In the genomic region with DNA sequence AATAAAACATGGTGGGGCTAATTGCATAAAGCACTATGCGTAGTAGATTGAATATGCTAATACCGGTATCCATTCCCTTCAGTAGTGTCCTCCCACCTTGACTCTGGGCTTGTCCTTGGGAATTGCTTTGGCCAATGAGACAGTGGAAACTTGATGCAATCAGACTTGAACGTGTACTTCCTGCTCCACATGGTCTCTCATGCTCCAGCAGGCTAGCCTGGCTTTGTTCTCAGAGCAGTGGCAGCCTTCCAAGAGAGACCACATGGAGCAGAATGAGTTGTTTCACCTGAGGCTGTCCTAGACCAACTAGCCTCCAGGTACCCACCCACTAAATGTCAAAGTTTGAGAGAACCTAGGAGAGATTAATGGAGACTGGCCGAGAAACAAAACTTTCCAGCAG, we compare ENCODE assay signal across 27 cellular contexts. TPM values are rescaled to one million over a fixed set of nuclear protein-coding genes. Genes with fewer than 3 reads are reported as not detected.
DNase-seq lines count a peak whose midpoint lies in the region; FAIRE-seq and TF ChIP-seq lines count a peak whose summit lies in the region.
"Had no signal": no experiment of that assay in that cellular context is flagged by ENCODE, and none has a peak within 500 bp of the region (broad histone marks: within the 10 kb centered on the region; RNA-seq: fewer than 3 reads in every experiment).

No MANE protein-coding gene starts in this region.

- H3K9ac ChIP-seq in H1 (replicated peaks in 1 of 4; ENCODE audit: extremely low read depth in 1 of 4, low read depth in 3 of 4, low read length in 3 of 4) (no peak overlapping the region), neuronal stem cell (ENCODE audit: low read depth, low read length, poor library complexity) (no peak overlapping the region)
- H3K9ac ChIP-seq: BLaER1, KMS-11 had no signal

- H4K20me1 ChIP-seq in H1 (replicated peaks in 1 of 2; ENCODE audit: control insufficient read depth in 1 of 2, insufficient read depth in 2 of 2, low read length in 2 of 2): no peaks in the 10 kb centered on the region
- H4K20me1 ChIP-seq: BLaER1 had no signal

- H4K8ac ChIP-seq in H1 (ENCODE audit: extremely low read depth, insufficient read depth, low read length) (no peak overlapping the region), neuronal stem cell (ENCODE audit: low read depth, low read length) (no peak overlapping the region)

- H3K4me1 ChIP-seq in H1 (replicated peaks in 1 of 4; ENCODE audit: control insufficient read depth in 3 of 4, insufficient read depth in 4 of 4, low read length in 3 of 4) (no peaks in the 10 kb centered on the region), neuronal stem cell (ENCODE audit: control insufficient read depth in 2 of 2, insufficient read depth in 1 of 2, low read depth in 1 of 2, low read length in 2 of 2) (no peaks in the 10 kb centered on the region)
- no peaks in the 10 kb centered on the region for H3K4me1 ChIP-seq in effector memory CD4-positive, alpha-beta T cell (ENCODE audit: control insufficient read depth, insufficient read depth, low read length, poor library complexity, severe bottlenecking)
- H3K4me1 ChIP-seq: BLaER1, sigmoid colon had no signal

- CTCF ChIA-PET in H1 (lab: Charles Lee; ENCODE audit: partially characterized antibody): no interaction called here

- H3K4me3 ChIP-seq in H1 (ENCODE audit: extremely low read depth in 1 of 4, insufficient read depth in 2 of 4, low read depth in 3 of 4, low read length in 4 of 4) (no peak overlapping the region), neuronal stem cell (ENCODE audit: low read length in 2 of 2) (peak overlapping the region in 1 of 2 donors; percentile 27)
- no peak overlapping the region for H3K4me3 ChIP-seq in effector memory CD4-positive, alpha-beta T cell (ENCODE audit: insufficient read depth, low read depth, low read length, poor library complexity, severe bottlenecking)
- H3K4me3 ChIP-seq: BLaER1, sigmoid colon had no signal

- H3K18ac ChIP-seq in H1 (ENCODE audit: extremely low read depth, low read length): no peak overlapping the region
- no peak overlapping the region for H3K18ac ChIP-seq in neuronal stem cell (ENCODE audit: low read length)

- H3K56ac ChIP-seq in H1 (replicated peaks; ENCODE audit: insufficient read length, low read depth, low read length): no peak overlapping the region

- H2BK120ac ChIP-seq in H1 (replicated peaks; ENCODE audit: low read depth, low read length) (no peak overlapping the region), neuronal stem cell (ENCODE audit: low read depth, low read length) (no peak overlapping the region)

- WGBS in H1 (ENCODE audit: extremely low coverage in 1 of 2, insufficient coverage in 1 of 2, insufficient read length in 1 of 2, insufficient replicate concordance in 2 of 2, low coverage in 1 of 2, low lambda C conversion rate in 2 of 2, missing lambda C conversion rate in 1 of 2), 2 experiments: 87% methylated on average over 4 of the region's 4 CpGs; no CpG with 5 or more reads in 1 of the 2 experiments
- no CpG with 5 or more reads among the region's 4 CpGs for WGBS in neuronal stem cell (ENCODE audit: extremely low coverage in 2 of 2, insufficient read length in 2 of 2, insufficient replicate concordance in 1 of 2), 2 donors

- DNase-seq in NCI-H748 (lab: John Stamatoyannopoulos, UW; ENCODE audit: unreplicated experiment) (peak; percentile 47), NCI-H748 treated with DMSO at 0.1 percent for 48 hours (lab: John Stamatoyannopoulos, UW) (no peak), M059J (ENCODE audit: low read depth) (peak; percentile 66), H1 (ENCODE audit: low read depth in 1 of 2, low spot score in 2 of 2) (no peak), neuronal stem cell (ENCODE audit: low spot score) (no peak), medulla oblongata (ENCODE audit: extremely low spot score) (no peak), SK-N-DZ (ENCODE audit: low spot score) (no peak)
- DNase-seq in effector memory CD4-positive, alpha-beta T cell: no peak
- DNase-seq: ACHN; activated CD4-positive, CD25-positive, alpha-beta regulatory T cell treated with anti-CD3 and anti-CD28 coated beads, Interleukin-2, amount 50 U/mL, for 72 hours; activated CD8-positive, alpha-beta T cell treated with anti-CD3 and anti-CD28 coated beads for 36 hours; activated T-cell treated with anti-CD3 and anti-CD28 coated beads, Interleukin-2, amount 50 U/mL, for 24 hours; brain microvascular endothelial cell; Caco-2; endodermal cell; glutamatergic neuron; MV-4-11; NCI-H1694; NCI-H524; posterior cingulate gyrus; sigmoid colon; substantia nigra; SW 1271 had no signal

- H3K36me3 ChIP-seq in H1 (ENCODE audit: control insufficient read depth in 2 of 4, insufficient read depth in 4 of 4, low read length in 3 of 4) (no peaks in the 10 kb centered on the region), neuronal stem cell (replicated peaks in 1 of 2; ENCODE audit: control insufficient read depth in 2 of 2, insufficient read depth in 2 of 2, low read length in 2 of 2) (no peaks in the 10 kb centered on the region)
- no peaks in the 10 kb centered on the region for H3K36me3 ChIP-seq in effector memory CD4-positive, alpha-beta T cell (ENCODE audit: control insufficient read depth, insufficient read depth, low read length)
- H3K36me3 ChIP-seq: BLaER1, brain microvascular endothelial cell, sigmoid colon had no signal

- H3K79me1 ChIP-seq in H1 (ENCODE audit: low read depth, low read length) (no peaks in the 10 kb centered on the region), neuronal stem cell (ENCODE audit: low read depth, low read length) (no peaks in the 10 kb centered on the region)

- TF ChIP-seq EP300 in H1 (IDR thresholded peaks at IDR 0.05; ENCODE audit: borderline replicate concordance in 1 of 2, low read depth in 2 of 2, low read length in 2 of 2): no peak

- no peak overlapping the region for H2BK12ac ChIP-seq in H1 (ENCODE audit: low read depth, low read length)
- no peak overlapping the region for H2BK12ac ChIP-seq in neuronal stem cell (ENCODE audit: low read length)

- no peak for TF ChIP-seq RAD21 in H1 (IDR thresholded peaks at IDR 0.05 in 1 of 2, conservative IDR thresholded peaks at IDR 0.05 in 1 of 2; ENCODE audit: low read depth in 2 of 2, low read length in 2 of 2)

- H4K91ac ChIP-seq in H1 (replicated peaks; ENCODE audit: insufficient read length, low read length): no peak overlapping the region
- H4K91ac ChIP-seq in neuronal stem cell (ENCODE audit: low read depth, low read length, poor library complexity): no peak overlapping the region

- no peak for TF ChIP-seq CTCF in H1 (IDR thresholded peaks at IDR 0.05; ENCODE audit: control extremely low read depth in 1 of 3, insufficient read depth in 1 of 3, low read depth in 1 of 3, low read length in 3 of 3)

- H2AK5ac ChIP-seq in H1 (ENCODE audit: low read depth, low read length): no peak overlapping the region
- H2AK5ac ChIP-seq in neuronal stem cell (ENCODE audit: low read depth, low read length): no peak overlapping the region

- H3K23me2 ChIP-seq in H1 (ENCODE audit: low read depth, low read length): no peaks in the 10 kb centered on the region

- no peak overlapping the region for H2BK20ac ChIP-seq in H1 (ENCODE audit: low read length)

- POLR2A ChIA-PET in H1 (lab: Charles Lee; ENCODE audit: partially characterized antibody): no interaction called here

- H3K14ac ChIP-seq in H1 (ENCODE audit: insufficient read length) (no peak overlapping the region), neuronal stem cell (ENCODE audit: low read length) (no peak overlapping the region)

- no peak for FAIRE-seq in H1 (lab: Jason Lieb, UNC)
- FAIRE-seq: colon, H54 had no signal

- H3K4me2 ChIP-seq in H1 (ENCODE audit: insufficient read depth in 1 of 2, low read depth in 2 of 2, low read length in 2 of 2) (no peak overlapping the region), neuronal stem cell (ENCODE audit: insufficient read depth, low read length, poor library complexity, severe bottlenecking) (no peak overlapping the region)
- H3K4me2 ChIP-seq: BLaER1, KMS-11 had no signal

- no peaks in the 10 kb centered on the region for H3K79me2 ChIP-seq in H1 (ENCODE audit: control insufficient read depth in 1 of 2, insufficient read depth in 2 of 2, low read length in 2 of 2)

- H3K27ac ChIP-seq in H1 (ENCODE audit: low read depth, low read length) (no peak overlapping the region), neuronal stem cell (replicated peaks; ENCODE audit: low read length) (no peak overlapping the region)
- no peak overlapping the region for H3K27ac ChIP-seq in effector memory CD4-positive, alpha-beta T cell (ENCODE audit: insufficient read depth, low read length, poor library complexity, severe bottlenecking)
- H3K27ac ChIP-seq: BLaER1, brain microvascular endothelial cell, KMS-11, sigmoid colon had no signal

- H2AFZ ChIP-seq in H1 (ENCODE audit: low read length): peak overlapping the region; percentile 97
- peak overlapping the region; percentile 56 for H2AFZ ChIP-seq in neuronal stem cell (ENCODE audit: low read length)

- no peak overlapping the region for H4K5ac ChIP-seq in H1 (ENCODE audit: insufficient read length, low read depth, low read length)

- no peak for TF ChIP-seq POLR2A in H1 (IDR thresholded peaks at IDR 0.05; ENCODE audit: control extremely low read depth in 1 of 2, low read depth in 2 of 2, low read length in 2 of 2)

- no peak overlapping the region for H3K23ac ChIP-seq in H1 (ENCODE audit: insufficient read length)
- H3K23ac ChIP-seq in neuronal stem cell (ENCODE audit: low read depth, low read length, poor library complexity): no peak overlapping the region

- no peaks in the 10 kb centered on the region for H3K27me3 ChIP-seq in H1 (replicated peaks in 1 of 4; ENCODE audit: control insufficient read depth in 3 of 4, extremely low read depth in 1 of 4, insufficient read depth in 3 of 4, low read length in 3 of 4)
- no peaks in the 10 kb centered on the region for H3K27me3 ChIP-seq in neuronal stem cell (ENCODE audit: control insufficient read depth in 3 of 3, insufficient read depth in 3 of 3, low read depth in 1 of 3, low read length in 3 of 3)
- no peaks in the 10 kb centered on the region for H3K27me3 ChIP-seq in effector memory CD4-positive, alpha-beta T cell (replicated peaks; ENCODE audit: control insufficient read depth, insufficient read depth, low read length, poor library complexity, severe bottlenecking)
- H3K27me3 ChIP-seq: BLaER1, brain microvascular endothelial cell, sigmoid colon had no signal

- no peak overlapping the region for H3K4ac ChIP-seq in H1 (replicated peaks; ENCODE audit: insufficient read length, low read depth, low read length)
- H3K4ac ChIP-seq in neuronal stem cell (ENCODE audit: low read length): no peak overlapping the region

- H2BK5ac ChIP-seq in H1 (ENCODE audit: low read depth, low read length): no peak overlapping the region
- no peak overlapping the region for H2BK5ac ChIP-seq in neuronal stem cell (ENCODE audit: low read length)

- no peaks in the 10 kb centered on the region for H3K9me3 ChIP-seq in H1 (ENCODE audit: insufficient read depth in 2 of 2, low read depth in 1 of 2, low read length in 1 of 2)
- H3K9me3 ChIP-seq in neuronal stem cell (replicated peaks in 1 of 2; ENCODE audit: control insufficient read depth in 2 of 2, insufficient read depth in 1 of 2, low read depth in 1 of 2, low read length in 2 of 2): no peaks in the 10 kb centered on the region
- no peaks in the 10 kb centered on the region for H3K9me3 ChIP-seq in effector memory CD4-positive, alpha-beta T cell (ENCODE audit: control insufficient read depth, low read length)
- H3K9me3 ChIP-seq: BLaER1, Caco-2, sigmoid colon had no signal

- H2BK15ac ChIP-seq in H1 (ENCODE audit: low read length) (no peak overlapping the region), neuronal stem cell (ENCODE audit: low read length) (no peak overlapping the region)

RNA-seq across cellular contexts. Expression of a gene that starts 37.0 kb away (rescaled TPM):
- total RNA-seq in M059J (2014; rRNA removed; shearing (Covaris generic)): 48.1 and 67.1 TPM in 2 replicates
- total RNA-seq in H1 (2021; fragmentation: NEBNext Ultra II Directional; extraction: Animal tissue kit (Norgen Biotek cat#: 25700)): 45.5 and 47.7 TPM in 2 replicates
- polyA plus RNA-seq in H1 (2011; rRNA removed): 29.2 and 36.7 TPM in 2 replicates
- 34.9 TPM for polyA plus RNA-seq in H1 (2011; cell fraction: cytosol; rRNA removed)
- polyA plus RNA-seq in H1 (2011; cell fraction: nucleus; rRNA removed): 36.1 TPM
- 23.9 to 42.5 TPM (median 34.6 TPM) in 4 replicates for polyA plus RNA-seq in H1 (2012, experiment 1 of 2)
- polyA plus RNA-seq in H1 (2012, experiment 2 of 2): 4.5 TPM
- 15.2 TPM for polyA plus RNA-seq in H1 (2013, experiment 1 of 2)
- 15.6 TPM for polyA plus RNA-seq in H1 (2013, experiment 2 of 2)
- 104 and 139 TPM in 2 replicates for polyA minus RNA-seq in H1 (2011; rRNA and poly(A)+ RNA removed)
- 29.4 TPM for polyA minus RNA-seq in H1 (2011; cell fraction: cytosol; rRNA and poly(A)+ RNA removed)
- 67.6 TPM for polyA minus RNA-seq in H1 (2011; cell fraction: nucleus; rRNA and poly(A)+ RNA removed)
- 42.9 TPM for polyA plus RNA-seq in neuronal stem cell (2013, experiment 1 of 2)
- polyA plus RNA-seq in neuronal stem cell (2013, experiment 2 of 2): 46.6 TPM
- polyA plus RNA-seq in SK-N-DZ (2014; cell fraction: cytosol; rRNA removed): 25.0 and 29.8 TPM in 2 replicates
- 30.6 and 35.9 TPM in 2 replicates for polyA plus RNA-seq in SK-N-DZ (2014; cell fraction: nucleus; rRNA removed)

Comparison
In these comparisons a context has a peak if more than half of its experiments do, and no peak if none do; other contexts are left out.
1. DNase-seq: peak in NCI-H748 (single experiment) and M059J (single experiment); none in NCI-H748 treated with DMSO at 0.1 percent for 48 hours (single experiment), H1 (0 of 2), neuronal stem cell (single experiment), effector memory CD4-positive, alpha-beta T cell (0 of 3), medulla oblongata (single experiment) and SK-N-DZ (single experiment).